Comparison of ENCODE assay signal across 8 cellular contexts in genomic region chr10:8044908-8045727, GRCh38. TPM values are rescaled to one million over a fixed set of nuclear protein-coding genes. Genes with fewer than 3 reads are reported as not detected.
A peak's percentile ranks its signal among the peaks of the same experiment; 100 is the strongest.
DNase-seq lines count a peak whose midpoint lies in the region; ATAC-seq, FAIRE-seq and TF ChIP-seq lines count a peak whose summit lies in the region.

No MANE protein-coding gene starts in this region.

- CTCF ChIA-PET in activated naive CD4-positive, alpha-beta T cell treated with anti-CD3 and anti-CD28 coated beads, Interleukin-2, amount 10 ng/mL, durations not matched to agents 7 days and 5 days (lab: Charles Lee): interaction anchor here (0.5 kb wide), 1 partner anchor 102 kb away, joined by 3 read pairs; no protein-coding TSS in a partner anchor

- intact Hi-C loops in kidney (cut with DNase I): no loop called here

- peak overlapping the region; percentile 64 to 89 for H3K9ac ChIP-seq in kidney (ENCODE audit: low read length in 2 of 2)

- no peaks in the 10 kb centered on the region for H3K9me3 Mint-ChIP-seq in activated naive CD4-positive, alpha-beta T cell treated with anti-CD3 and anti-CD28 coated beads, Interleukin-2, amount 10 ng/mL, durations not matched to agents 7 days and 5 days
- no peaks in the 10 kb centered on the region for H3K9me3 Mint-ChIP-seq in activated T-cell treated with anti-CD3 and anti-CD28 coated beads, Interleukin-2, amount 50 U/mL, for 72 hours

- H3K36me3 Mint-ChIP-seq in activated naive CD4-positive, alpha-beta T cell treated with anti-CD3 and anti-CD28 coated beads, Interleukin-2, amount 10 ng/mL, durations not matched to agents 7 days and 5 days: peaks cover 6% of the 10 kb centered on the region
- no peaks in the 10 kb centered on the region for H3K36me3 Mint-ChIP-seq in activated T-cell treated with anti-CD3 and anti-CD28 coated beads, Interleukin-2, amount 50 U/mL, for 72 hours (ENCODE audit: insufficient read depth in 2 of 2)

- peaks cover 0 to 15% of the 10 kb centered on the region in 2 donors for H3K4me1 ChIP-seq in kidney (ENCODE audit: control insufficient read depth in 1 of 2, insufficient read depth in 1 of 2, low read depth in 1 of 2, low read length in 2 of 2)

- H3K27ac ChIP-seq in kidney (ENCODE audit: low read depth in 2 of 2, low read length in 2 of 2): peak overlapping the region; percentile 67 to 78

- H3K9me3 ChIP-seq in kidney (ENCODE audit: control insufficient read depth in 1 of 2, low read length in 2 of 2): no peaks in the 10 kb centered on the region

- no peaks in the 10 kb centered on the region for H3K36me3 ChIP-seq in kidney (ENCODE audit: control insufficient read depth in 1 of 2, insufficient read depth in 2 of 2, low read length in 2 of 2)

- H3K4me3 ChIP-seq in kidney (ENCODE audit: low read length in 2 of 2): peak overlapping the region; percentile 59 to 79

- peaks cover 59% of the 10 kb centered on the region for H3K4me1 Mint-ChIP-seq in activated naive CD4-positive, alpha-beta T cell treated with anti-CD3 and anti-CD28 coated beads, Interleukin-2, amount 10 ng/mL, durations not matched to agents 7 days and 5 days
- H3K4me1 Mint-ChIP-seq in activated T-cell treated with anti-CD3 and anti-CD28 coated beads, Interleukin-2, amount 50 U/mL, for 72 hours (ENCODE audit: low read depth): peaks cover 80% of the 10 kb centered on the region

- H3K4me3 Mint-ChIP-seq in activated naive CD4-positive, alpha-beta T cell treated with anti-CD3 and anti-CD28 coated beads, Interleukin-2, amount 10 ng/mL, durations not matched to agents 7 days and 5 days: peak overlapping the region; percentile 7
- H3K4me3 Mint-ChIP-seq in activated T-cell treated with anti-CD3 and anti-CD28 coated beads, Interleukin-2, amount 50 U/mL, for 72 hours: peak overlapping the region; percentile 71 to 87

- peaks cover 99% of the 10 kb centered on the region for H3K27me3 Mint-ChIP-seq in activated naive CD4-positive, alpha-beta T cell treated with anti-CD3 and anti-CD28 coated beads, Interleukin-2, amount 10 ng/mL, durations not matched to agents 7 days and 5 days
- peaks cover 81% of the 10 kb centered on the region for H3K27me3 Mint-ChIP-seq in activated T-cell treated with anti-CD3 and anti-CD28 coated beads, Interleukin-2, amount 50 U/mL, for 72 hours (ENCODE audit: low read depth)

- FAIRE-seq in kidney (lab: Jason Lieb, UNC): no peak

- no peak overlapping the region for H3K27ac Mint-ChIP-seq in activated naive CD4-positive, alpha-beta T cell treated with anti-CD3 and anti-CD28 coated beads, Interleukin-2, amount 10 ng/mL, durations not matched to agents 7 days and 5 days
- H3K27ac Mint-ChIP-seq in activated T-cell treated with anti-CD3 and anti-CD28 coated beads, Interleukin-2, amount 50 U/mL, for 72 hours: no peak overlapping the region

- peak in 1 of 2 donors; percentile 13 for ATAC-seq in activated T-cell treated with anti-CD3 and anti-CD28 coated beads, Interleukin-2, amount 50 U/mL, for 72 hours (replicated peaks in 1 of 2)

- no peak for TF ChIP-seq CTCF in kidney (IDR thresholded peaks at IDR 0.05; ENCODE audit: borderline replicate concordance, extremely low read depth, insufficient read depth)

- DNase-seq in activated naive CD4-positive, alpha-beta T cell treated with anti-CD3 and anti-CD28 coated beads, Interleukin-2, amount 10 ng/mL, durations not matched to agents 7 days and 5 days: no peak
- DNase-seq in activated naive CD4-positive, alpha-beta T cell (lab: John Stamatoyannopoulos, UW): no peak
- peak in 1 of 2 donors; percentile 30 for DNase-seq in activated T-cell treated with anti-CD3 and anti-CD28 coated beads, Interleukin-2, amount 50 U/mL, for 72 hours
- DNase-seq in kidney: no peak
- DNase-seq in ureter (ENCODE audit: low spot score): peak; percentile 72
- DNase-seq in globus pallidus (ENCODE audit: low spot score): no peak
- no peak for DNase-seq in NCI-H510A treated with DMSO at 0.1 percent for 48 hours (lab: John Stamatoyannopoulos, UW)
- DNase-seq in DMS79 (lab: John Stamatoyannopoulos, UW): no peak

RNA-seq across cellular contexts. Expression of gene GATA3, which starts 9.4 kb away (rescaled TPM):
- 10 to 100 TPM; 40.4 to 50.2 TPM for total RNA-seq in activated T-cell treated with anti-CD3 and anti-CD28 coated beads, Interleukin-2, amount 50 U/mL, for 72 hours
- 23.5 TPM for total RNA-seq in kidney
- 45.9 TPM for polyA plus RNA-seq in kidney (ENCODE audit: insufficient read depth, low read depth, low replicate concordance)
- 310 TPM for total RNA-seq in ureter
